ENCODE assay signal across 1 cellular context in the genomic region with DNA sequence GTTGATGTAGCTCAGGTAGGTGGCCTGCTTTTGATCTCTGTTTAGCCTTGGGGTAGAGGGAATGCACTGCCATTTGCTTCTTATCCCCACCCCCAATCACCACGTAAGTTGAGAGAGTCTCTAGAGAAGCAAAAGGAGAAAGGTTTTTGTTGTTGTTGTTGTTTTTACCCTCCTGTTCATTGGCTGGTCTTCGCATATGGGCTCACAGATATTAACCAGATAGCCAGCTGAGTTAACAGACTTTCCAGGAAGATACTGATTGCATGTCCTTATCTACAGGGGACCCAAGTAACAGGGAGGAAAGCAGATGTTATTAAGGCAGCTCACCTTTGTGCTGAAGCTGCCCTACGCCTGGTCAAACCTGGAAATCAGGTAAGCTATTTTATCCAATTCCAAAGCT.
TF ChIP-seq lines count a peak whose summit lies in the region.

No MANE protein-coding gene starts in this region.

TF ChIP-seq in HEK293, 187 proteins besides CTCF, POLR2A, EP300 and RAD21:
- TF ChIP-seq, protein P1, sequence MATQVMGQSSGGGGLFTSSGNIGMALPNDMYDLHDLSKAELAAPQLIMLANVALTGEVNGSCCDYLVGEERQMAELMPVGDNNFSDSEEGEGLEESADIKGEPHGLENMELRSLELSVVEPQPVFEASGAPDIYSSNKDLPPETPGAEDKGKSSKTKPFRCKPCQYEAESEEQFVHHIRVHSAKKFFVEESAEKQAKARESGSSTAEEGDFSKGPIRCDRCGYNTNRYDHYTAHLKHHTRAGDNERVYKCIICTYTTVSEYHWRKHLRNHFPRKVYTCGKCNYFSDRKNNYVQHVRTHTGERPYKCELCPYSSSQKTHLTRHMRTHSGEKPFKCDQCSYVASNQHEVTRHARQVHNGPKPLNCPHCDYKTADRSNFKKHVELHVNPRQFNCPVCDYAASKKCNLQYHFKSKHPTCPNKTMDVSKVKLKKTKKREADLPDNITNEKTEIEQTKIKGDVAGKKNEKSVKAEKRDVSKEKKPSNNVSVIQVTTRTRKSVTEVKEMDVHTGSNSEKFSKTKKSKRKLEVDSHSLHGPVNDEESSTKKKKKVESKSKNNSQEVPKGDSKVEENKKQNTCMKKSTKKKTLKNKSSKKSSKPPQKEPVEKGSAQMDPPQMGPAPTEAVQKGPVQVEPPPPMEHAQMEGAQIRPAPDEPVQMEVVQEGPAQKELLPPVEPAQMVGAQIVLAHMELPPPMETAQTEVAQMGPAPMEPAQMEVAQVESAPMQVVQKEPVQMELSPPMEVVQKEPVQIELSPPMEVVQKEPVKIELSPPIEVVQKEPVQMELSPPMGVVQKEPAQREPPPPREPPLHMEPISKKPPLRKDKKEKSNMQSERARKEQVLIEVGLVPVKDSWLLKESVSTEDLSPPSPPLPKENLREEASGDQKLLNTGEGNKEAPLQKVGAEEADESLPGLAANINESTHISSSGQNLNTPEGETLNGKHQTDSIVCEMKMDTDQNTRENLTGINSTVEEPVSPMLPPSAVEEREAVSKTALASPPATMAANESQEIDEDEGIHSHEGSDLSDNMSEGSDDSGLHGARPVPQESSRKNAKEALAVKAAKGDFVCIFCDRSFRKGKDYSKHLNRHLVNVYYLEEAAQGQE (tag by site-specific recombination; IDR thresholded peaks at IDR 0.05), result no peak
- no peak for TF ChIP-seq IKZF3 (tag by site-specific recombination; IDR thresholded peaks at IDR 0.05)
- no peak for TF ChIP-seq ZNF585B (tag by site-specific recombination; IDR thresholded peaks at IDR 0.05)
- no peak for TF ChIP-seq ZNF600 (tag by site-specific recombination; IDR thresholded peaks at IDR 0.05)
- no peak for TF ChIP-seq ZNF624 (tag by site-specific recombination; IDR thresholded peaks at IDR 0.05)
- TF ChIP-seq ZNF174 (tag by site-specific recombination; IDR thresholded peaks at IDR 0.05), result no peak
- TF ChIP-seq ZNF621 (tag by site-specific recombination; IDR thresholded peaks at IDR 0.05), result no peak
- TF ChIP-seq KLF1 (tag by site-specific recombination; IDR thresholded peaks at IDR 0.05), result no peak
- no peak for TF ChIP-seq ZNF473 (tag by site-specific recombination; IDR thresholded peaks at IDR 0.05)
- TF ChIP-seq ZNF324 (tag by site-specific recombination; IDR thresholded peaks at IDR 0.05), result no peak
- TF ChIP-seq, protein P2, sequence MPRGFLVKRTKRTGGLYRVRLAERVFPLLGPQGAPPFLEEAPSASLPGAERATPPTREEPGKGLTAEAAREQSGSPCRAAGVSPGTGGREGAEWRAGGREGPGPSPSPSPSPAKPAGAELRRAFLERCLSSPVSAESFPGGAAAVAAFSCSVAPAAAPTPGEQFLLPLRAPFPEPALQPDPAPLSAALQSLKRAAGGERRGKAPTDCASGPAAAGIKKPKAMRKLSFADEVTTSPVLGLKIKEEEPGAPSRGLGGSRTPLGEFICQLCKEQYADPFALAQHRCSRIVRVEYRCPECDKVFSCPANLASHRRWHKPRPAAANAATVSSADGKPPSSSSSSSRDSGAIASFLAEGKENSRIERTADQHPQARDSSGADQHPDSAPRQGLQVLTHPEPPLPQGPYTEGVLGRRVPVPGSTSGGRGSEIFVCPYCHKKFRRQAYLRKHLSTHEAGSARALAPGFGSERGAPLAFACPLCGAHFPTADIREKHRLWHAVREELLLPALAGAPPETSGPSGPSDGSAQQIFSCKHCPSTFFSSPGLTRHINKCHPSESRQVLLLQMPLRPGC (tag by site-specific recombination; IDR thresholded peaks at IDR 0.05), result no peak
- no peak for TF ChIP-seq GFI1B (tag by site-specific recombination; IDR thresholded peaks at IDR 0.05)
- TF ChIP-seq, protein P3, sequence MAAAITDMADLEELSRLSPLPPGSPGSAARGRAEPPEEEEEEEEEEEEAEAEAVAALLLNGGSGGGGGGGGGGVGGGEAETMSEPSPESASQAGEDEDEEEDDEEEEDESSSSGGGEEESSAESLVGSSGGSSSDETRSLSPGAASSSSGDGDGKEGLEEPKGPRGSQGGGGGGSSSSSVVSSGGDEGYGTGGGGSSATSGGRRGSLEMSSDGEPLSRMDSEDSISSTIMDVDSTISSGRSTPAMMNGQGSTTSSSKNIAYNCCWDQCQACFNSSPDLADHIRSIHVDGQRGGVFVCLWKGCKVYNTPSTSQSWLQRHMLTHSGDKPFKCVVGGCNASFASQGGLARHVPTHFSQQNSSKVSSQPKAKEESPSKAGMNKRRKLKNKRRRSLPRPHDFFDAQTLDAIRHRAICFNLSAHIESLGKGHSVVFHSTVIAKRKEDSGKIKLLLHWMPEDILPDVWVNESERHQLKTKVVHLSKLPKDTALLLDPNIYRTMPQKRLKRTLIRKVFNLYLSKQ (tag by site-specific recombination; IDR thresholded peaks at IDR 0.05; ENCODE audit: borderline replicate concordance), result no peak
- no peak for TF ChIP-seq ZNF335 (tag by site-specific recombination; conservative IDR thresholded peaks at IDR 0.05)
- no peak for TF ChIP-seq ZNF292 (tag by site-specific recombination; IDR thresholded peaks at IDR 0.05; ENCODE audit: borderline replicate concordance, low read depth)
- TF ChIP-seq ZNF514 (tag by site-specific recombination; IDR thresholded peaks at IDR 0.05), result no peak
- TF ChIP-seq, protein P4, sequence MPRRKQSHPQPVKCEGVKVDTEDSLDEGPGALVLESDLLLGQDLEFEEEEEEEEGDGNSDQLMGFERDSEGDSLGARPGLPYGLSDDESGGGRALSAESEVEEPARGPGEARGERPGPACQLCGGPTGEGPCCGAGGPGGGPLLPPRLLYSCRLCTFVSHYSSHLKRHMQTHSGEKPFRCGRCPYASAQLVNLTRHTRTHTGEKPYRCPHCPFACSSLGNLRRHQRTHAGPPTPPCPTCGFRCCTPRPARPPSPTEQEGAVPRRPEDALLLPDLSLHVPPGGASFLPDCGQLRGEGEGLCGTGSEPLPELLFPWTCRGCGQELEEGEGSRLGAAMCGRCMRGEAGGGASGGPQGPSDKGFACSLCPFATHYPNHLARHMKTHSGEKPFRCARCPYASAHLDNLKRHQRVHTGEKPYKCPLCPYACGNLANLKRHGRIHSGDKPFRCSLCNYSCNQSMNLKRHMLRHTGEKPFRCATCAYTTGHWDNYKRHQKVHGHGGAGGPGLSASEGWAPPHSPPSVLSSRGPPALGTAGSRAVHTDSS (tag by site-specific recombination; IDR thresholded peaks at IDR 0.05), result no peak
